Comparison of ENCODE assay signal across 2 cellular contexts in the genomic region with DNA sequence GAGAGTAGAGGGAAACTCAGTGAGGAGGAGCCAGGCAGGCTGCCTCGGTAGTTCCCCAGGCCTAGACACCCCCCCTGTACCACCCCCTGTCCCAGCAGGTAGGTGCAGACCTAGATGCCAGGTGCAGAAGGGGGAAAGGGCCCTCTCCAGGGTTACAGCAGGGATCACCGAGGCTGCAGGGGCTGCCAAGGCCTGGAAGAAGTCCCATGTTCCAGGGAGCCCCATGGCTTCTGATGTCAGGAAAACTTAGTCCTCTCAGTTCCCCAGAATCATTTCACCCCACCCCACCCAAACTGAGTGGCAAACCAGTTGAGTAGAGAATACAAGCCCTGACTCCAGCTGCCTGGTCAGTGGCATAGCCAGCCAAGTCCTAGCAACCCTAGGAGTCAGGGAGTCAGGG.
TF ChIP-seq lines count a peak whose summit lies in the region.

No MANE protein-coding gene starts in this region.

TF ChIP-seq in SK-N-SH, 30 proteins besides CTCF, POLR2A, EP300 and RAD21 (continued from another document):
- TF ChIP-seq GABPA (IDR thresholded peaks at IDR 0.05; ENCODE audit: low read depth) (no peak), FOXM1 (IDR thresholded peaks at IDR 0.05; ENCODE audit: low read depth) (no peak), EZH2phosphoT487 (IDR thresholded peaks at IDR 0.05; ENCODE audit: borderline replicate concordance, low read depth) (no peak)

TF ChIP-seq in SK-N-SH treated with all-trans-retinoic acid at 6 μM for 48 hours, 23 proteins besides CTCF, POLR2A, EP300 and RAD21 (continued from another document):
- TF ChIP-seq, protein P1, sequence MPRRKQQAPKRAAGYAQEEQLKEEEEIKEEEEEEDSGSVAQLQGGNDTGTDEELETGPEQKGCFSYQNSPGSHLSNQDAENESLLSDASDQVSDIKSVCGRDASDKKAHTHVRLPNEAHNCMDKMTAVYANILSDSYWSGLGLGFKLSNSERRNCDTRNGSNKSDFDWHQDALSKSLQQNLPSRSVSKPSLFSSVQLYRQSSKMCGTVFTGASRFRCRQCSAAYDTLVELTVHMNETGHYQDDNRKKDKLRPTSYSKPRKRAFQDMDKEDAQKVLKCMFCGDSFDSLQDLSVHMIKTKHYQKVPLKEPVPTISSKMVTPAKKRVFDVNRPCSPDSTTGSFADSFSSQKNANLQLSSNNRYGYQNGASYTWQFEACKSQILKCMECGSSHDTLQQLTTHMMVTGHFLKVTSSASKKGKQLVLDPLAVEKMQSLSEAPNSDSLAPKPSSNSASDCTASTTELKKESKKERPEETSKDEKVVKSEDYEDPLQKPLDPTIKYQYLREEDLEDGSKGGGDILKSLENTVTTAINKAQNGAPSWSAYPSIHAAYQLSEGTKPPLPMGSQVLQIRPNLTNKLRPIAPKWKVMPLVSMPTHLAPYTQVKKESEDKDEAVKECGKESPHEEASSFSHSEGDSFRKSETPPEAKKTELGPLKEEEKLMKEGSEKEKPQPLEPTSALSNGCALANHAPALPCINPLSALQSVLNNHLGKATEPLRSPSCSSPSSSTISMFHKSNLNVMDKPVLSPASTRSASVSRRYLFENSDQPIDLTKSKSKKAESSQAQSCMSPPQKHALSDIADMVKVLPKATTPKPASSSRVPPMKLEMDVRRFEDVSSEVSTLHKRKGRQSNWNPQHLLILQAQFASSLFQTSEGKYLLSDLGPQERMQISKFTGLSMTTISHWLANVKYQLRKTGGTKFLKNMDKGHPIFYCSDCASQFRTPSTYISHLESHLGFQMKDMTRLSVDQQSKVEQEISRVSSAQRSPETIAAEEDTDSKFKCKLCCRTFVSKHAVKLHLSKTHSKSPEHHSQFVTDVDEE (CRISPR knock-in tag; IDR thresholded peaks at IDR 0.05) = no peak
- no peak for TF ChIP-seq SNAI2 (CRISPR knock-in tag; IDR thresholded peaks at IDR 0.05)
- no peak for TF ChIP-seq ISL1 (CRISPR knock-in tag; IDR thresholded peaks at IDR 0.05)
- TF ChIP-seq, protein P2, sequence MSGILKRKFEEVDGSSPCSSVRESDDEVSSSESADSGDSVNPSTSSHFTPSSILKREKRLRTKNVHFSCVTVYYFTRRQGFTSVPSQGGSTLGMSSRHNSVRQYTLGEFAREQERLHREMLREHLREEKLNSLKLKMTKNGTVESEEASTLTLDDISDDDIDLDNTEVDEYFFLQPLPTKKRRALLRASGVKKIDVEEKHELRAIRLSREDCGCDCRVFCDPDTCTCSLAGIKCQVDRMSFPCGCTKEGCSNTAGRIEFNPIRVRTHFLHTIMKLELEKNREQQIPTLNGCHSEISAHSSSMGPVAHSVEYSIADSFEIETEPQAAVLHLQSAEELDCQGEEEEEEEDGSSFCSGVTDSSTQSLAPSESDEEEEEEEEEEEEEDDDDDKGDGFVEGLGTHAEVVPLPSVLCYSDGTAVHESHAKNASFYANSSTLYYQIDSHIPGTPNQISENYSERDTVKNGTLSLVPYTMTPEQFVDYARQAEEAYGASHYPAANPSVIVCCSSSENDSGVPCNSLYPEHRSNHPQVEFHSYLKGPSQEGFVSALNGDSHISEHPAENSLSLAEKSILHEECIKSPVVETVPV (CRISPR knock-in tag; IDR thresholded peaks at IDR 0.05) = no peak
